Comparison of ENCODE assay signal across 1 cellular context in the genomic region with DNA sequence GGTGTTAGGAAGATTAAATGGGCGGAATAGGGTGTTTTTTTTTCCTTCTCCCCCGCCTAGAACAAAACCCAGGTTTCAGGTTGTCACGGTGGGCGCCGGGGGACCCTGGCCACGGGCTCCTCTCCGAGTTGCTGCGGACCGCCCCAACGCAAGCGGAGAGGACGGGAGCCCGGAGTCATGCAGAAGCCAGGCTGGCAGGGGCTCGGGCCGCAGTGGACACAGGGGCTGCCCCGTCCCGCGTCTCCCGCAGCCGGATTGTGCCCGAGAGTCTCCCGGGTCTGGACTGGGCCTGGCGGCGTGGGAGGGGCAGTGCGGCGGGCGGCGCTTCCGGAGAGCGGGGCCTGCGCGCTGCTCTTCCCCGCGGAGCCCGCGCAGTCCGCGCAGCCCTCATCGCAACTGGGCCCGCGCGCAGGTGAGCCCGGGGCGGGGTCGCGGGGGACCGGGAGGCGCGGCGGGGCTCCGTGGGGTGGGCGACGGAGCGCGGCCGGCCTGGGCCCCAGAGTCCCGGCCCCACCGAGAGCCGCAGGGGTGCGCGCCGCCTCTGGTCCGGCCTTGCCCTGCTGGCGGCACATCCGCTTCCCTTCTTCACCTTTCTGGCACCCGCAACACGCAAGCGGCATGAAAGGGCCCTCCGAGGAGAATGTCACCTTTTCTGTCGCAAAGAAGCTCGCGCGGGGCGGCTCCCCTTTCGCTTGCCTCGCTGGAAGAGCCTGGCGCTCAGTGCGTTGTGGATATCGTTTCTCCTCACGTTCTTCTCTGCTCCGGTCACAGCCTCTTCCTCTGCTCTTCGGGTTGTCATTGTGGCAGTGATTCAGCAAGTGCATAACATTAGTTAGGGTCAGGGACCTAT.
TF ChIP-seq lines count a peak whose summit lies in the region.

A gene with protein sequence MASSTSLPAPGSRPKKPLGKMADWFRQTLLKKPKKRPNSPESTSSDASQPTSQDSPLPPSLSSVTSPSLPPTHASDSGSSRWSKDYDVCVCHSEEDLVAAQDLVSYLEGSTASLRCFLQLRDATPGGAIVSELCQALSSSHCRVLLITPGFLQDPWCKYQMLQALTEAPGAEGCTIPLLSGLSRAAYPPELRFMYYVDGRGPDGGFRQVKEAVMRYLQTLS (plus strand): TSS at position 352 of the 850 bp plus-strand sequence. CDS start 7,802 bp downstream, outside the sequence.

TF ChIP-seq in HepG2, 621 proteins besides CTCF, POLR2A, EP300 and RAD21 (continued from another document and continues in another):
- no peak for TF ChIP-seq ZNF451 (CRISPR knock-in tag; IDR thresholded peaks at IDR 0.05)
- TF ChIP-seq ZNF101 (CRISPR knock-in tag; IDR thresholded peaks at IDR 0.05; ENCODE audit: borderline replicate concordance, low read depth), result no peak
- TF ChIP-seq CBX1 (IDR thresholded peaks at IDR 0.05; ENCODE audit: low read depth), result no peak
- TF ChIP-seq, protein P1, sequence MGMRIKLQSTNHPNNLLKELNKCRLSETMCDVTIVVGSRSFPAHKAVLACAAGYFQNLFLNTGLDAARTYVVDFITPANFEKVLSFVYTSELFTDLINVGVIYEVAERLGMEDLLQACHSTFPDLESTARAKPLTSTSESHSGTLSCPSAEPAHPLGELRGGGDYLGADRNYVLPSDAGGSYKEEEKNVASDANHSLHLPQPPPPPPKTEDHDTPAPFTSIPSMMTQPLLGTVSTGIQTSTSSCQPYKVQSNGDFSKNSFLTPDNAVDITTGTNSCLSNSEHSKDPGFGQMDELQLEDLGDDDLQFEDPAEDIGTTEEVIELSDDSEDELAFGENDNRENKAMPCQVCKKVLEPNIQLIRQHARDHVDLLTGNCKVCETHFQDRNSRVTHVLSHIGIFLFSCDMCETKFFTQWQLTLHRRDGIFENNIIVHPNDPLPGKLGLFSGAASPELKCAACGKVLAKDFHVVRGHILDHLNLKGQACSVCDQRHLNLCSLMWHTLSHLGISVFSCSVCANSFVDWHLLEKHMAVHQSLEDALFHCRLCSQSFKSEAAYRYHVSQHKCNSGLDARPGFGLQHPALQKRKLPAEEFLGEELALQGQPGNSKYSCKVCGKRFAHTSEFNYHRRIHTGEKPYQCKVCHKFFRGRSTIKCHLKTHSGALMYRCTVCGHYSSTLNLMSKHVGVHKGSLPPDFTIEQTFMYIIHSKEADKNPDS (CRISPR knock-in tag; IDR thresholded peaks at IDR 0.05), result no peak
- TF ChIP-seq ZNF562 (CRISPR knock-in tag; IDR thresholded peaks at IDR 0.05; ENCODE audit: borderline replicate concordance), result no peak
- no peak for TF ChIP-seq ZNF10 (CRISPR knock-in tag; IDR thresholded peaks at IDR 0.05; ENCODE audit: borderline replicate concordance, low read depth)
- TF ChIP-seq, protein P2, sequence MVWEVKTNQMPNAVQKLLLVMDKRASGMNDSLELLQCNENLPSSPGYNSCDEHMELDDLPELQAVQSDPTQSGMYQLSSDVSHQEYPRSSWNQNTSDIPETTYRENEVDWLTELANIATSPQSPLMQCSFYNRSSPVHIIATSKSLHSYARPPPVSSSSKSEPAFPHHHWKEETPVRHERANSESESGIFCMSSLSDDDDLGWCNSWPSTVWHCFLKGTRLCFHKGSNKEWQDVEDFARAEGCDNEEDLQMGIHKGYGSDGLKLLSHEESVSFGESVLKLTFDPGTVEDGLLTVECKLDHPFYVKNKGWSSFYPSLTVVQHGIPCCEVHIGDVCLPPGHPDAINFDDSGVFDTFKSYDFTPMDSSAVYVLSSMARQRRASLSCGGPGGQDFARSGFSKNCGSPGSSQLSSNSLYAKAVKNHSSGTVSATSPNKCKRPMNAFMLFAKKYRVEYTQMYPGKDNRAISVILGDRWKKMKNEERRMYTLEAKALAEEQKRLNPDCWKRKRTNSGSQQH (CRISPR knock-in tag; IDR thresholded peaks at IDR 0.05; ENCODE audit: low read depth), result 0 out of 2 replicates have a peak, but pooled peaks have one; percentile 27
- no peak for TF ChIP-seq MAFG (CRISPR knock-in tag; IDR thresholded peaks at IDR 0.05)
- no peak for TF ChIP-seq ZNF205 (CRISPR knock-in tag; IDR thresholded peaks at IDR 0.05)
- no peak for TF ChIP-seq ZNF781 (CRISPR knock-in tag; IDR thresholded peaks at IDR 0.05; ENCODE audit: borderline replicate concordance, not compliant biosample characterization)
- TF ChIP-seq THAP11 (CRISPR knock-in tag; IDR thresholded peaks at IDR 0.05), result peak; percentile 17
- TF ChIP-seq TCF7 (IDR thresholded peaks at IDR 0.05; ENCODE audit: low read depth), result no peak
- no peak for TF ChIP-seq ZNF569 (CRISPR knock-in tag; IDR thresholded peaks at IDR 0.05; ENCODE audit: borderline replicate concordance)
- TF ChIP-seq, protein P3, sequence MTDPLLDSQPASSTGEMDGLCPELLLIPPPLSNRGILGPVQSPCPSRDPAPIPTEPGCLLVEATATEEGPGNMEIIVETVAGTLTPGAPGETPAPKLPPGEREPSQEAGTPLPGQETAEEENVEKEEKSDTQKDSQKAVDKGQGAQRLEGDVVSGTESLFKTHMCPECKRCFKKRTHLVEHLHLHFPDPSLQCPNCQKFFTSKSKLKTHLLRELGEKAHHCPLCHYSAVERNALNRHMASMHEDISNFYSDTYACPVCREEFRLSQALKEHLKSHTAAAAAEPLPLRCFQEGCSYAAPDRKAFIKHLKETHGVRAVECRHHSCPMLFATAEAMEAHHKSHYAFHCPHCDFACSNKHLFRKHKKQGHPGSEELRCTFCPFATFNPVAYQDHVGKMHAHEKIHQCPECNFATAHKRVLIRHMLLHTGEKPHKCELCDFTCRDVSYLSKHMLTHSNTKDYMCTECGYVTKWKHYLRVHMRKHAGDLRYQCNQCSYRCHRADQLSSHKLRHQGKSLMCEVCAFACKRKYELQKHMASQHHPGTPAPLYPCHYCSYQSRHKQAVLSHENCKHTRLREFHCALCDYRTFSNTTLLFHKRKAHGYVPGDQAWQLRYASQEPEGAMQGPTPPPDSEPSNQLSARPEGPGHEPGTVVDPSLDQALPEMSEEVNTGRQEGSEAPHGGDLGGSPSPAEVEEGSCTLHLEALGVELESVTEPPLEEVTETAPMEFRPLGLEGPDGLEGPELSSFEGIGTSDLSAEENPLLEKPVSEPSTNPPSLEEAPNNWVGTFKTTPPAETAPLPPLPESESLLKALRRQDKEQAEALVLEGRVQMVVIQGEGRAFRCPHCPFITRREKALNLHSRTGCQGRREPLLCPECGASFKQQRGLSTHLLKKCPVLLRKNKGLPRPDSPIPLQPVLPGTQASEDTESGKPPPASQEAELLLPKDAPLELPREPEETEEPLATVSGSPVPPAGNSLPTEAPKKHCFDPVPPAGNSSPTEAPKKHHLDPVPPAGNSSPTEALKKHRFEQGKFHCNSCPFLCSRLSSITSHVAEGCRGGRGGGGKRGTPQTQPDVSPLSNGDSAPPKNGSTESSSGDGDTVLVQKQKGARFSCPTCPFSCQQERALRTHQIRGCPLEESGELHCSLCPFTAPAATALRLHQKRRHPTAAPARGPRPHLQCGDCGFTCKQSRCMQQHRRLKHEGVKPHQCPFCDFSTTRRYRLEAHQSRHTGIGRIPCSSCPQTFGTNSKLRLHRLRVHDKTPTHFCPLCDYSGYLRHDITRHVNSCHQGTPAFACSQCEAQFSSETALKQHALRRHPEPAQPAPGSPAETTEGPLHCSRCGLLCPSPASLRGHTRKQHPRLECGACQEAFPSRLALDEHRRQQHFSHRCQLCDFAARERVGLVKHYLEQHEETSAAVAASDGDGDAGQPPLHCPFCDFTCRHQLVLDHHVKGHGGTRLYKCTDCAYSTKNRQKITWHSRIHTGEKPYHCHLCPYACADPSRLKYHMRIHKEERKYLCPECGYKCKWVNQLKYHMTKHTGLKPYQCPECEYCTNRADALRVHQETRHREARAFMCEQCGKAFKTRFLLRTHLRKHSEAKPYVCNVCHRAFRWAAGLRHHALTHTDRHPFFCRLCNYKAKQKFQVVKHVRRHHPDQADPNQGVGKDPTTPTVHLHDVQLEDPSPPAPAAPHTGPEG (CRISPR knock-in tag; IDR thresholded peaks at IDR 0.05), result peak; percentile 86; the same call in 1 of the 2 replicates
- no peak for TF ChIP-seq AHR (CRISPR knock-in tag; IDR thresholded peaks at IDR 0.05)
- TF ChIP-seq, protein P4, sequence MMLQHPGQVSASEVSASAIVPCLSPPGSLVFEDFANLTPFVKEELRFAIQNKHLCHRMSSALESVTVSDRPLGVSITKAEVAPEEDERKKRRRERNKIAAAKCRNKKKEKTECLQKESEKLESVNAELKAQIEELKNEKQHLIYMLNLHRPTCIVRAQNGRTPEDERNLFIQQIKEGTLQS (CRISPR knock-in tag; IDR thresholded peaks at IDR 0.05), result no peak
- peak; percentile 38 for TF ChIP-seq TOPORS (CRISPR knock-in tag; IDR thresholded peaks at IDR 0.05)
- peak; percentile 88 for TF ChIP-seq GABPB1 (CRISPR knock-in tag; IDR thresholded peaks at IDR 0.05)
- no peak for TF ChIP-seq SMAD3 (CRISPR knock-in tag; IDR thresholded peaks at IDR 0.05)
- TF ChIP-seq HNF4G (IDR thresholded peaks at IDR 0.05; ENCODE audit: borderline replicate concordance, low read depth, low read length), result no peak
- no peak for TF ChIP-seq HNF4G (CRISPR knock-in tag; IDR thresholded peaks at IDR 0.05; ENCODE audit: borderline replicate concordance, low read depth)
- TF ChIP-seq SOX6 (IDR thresholded peaks at IDR 0.05), result no peak
- no peak for TF ChIP-seq SOX6 (CRISPR knock-in tag; IDR thresholded peaks at IDR 0.05)
- TF ChIP-seq, protein P5, sequence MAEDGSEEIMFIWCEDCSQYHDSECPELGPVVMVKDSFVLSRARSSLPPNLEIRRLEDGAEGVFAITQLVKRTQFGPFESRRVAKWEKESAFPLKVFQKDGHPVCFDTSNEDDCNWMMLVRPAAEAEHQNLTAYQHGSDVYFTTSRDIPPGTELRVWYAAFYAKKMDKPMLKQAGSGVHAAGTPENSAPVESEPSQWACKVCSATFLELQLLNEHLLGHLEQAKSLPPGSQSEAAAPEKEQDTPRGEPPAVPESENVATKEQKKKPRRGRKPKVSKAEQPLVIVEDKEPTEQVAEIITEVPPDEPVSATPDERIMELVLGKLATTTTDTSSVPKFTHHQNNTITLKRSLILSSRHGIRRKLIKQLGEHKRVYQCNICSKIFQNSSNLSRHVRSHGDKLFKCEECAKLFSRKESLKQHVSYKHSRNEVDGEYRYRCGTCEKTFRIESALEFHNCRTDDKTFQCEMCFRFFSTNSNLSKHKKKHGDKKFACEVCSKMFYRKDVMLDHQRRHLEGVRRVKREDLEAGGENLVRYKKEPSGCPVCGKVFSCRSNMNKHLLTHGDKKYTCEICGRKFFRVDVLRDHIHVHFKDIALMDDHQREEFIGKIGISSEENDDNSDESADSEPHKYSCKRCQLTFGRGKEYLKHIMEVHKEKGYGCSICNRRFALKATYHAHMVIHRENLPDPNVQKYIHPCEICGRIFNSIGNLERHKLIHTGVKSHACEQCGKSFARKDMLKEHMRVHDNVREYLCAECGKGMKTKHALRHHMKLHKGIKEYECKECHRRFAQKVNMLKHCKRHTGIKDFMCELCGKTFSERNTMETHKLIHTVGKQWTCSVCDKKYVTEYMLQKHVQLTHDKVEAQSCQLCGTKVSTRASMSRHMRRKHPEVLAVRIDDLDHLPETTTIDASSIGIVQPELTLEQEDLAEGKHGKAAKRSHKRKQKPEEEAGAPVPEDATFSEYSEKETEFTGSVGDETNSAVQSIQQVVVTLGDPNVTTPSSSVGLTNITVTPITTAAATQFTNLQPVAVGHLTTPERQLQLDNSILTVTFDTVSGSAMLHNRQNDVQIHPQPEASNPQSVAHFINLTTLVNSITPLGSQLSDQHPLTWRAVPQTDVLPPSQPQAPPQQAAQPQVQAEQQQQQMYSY (CRISPR knock-in tag; IDR thresholded peaks at IDR 0.05), result peak; percentile 57; the same call in 1 of the 2 replicates
- TF ChIP-seq, protein P6, sequence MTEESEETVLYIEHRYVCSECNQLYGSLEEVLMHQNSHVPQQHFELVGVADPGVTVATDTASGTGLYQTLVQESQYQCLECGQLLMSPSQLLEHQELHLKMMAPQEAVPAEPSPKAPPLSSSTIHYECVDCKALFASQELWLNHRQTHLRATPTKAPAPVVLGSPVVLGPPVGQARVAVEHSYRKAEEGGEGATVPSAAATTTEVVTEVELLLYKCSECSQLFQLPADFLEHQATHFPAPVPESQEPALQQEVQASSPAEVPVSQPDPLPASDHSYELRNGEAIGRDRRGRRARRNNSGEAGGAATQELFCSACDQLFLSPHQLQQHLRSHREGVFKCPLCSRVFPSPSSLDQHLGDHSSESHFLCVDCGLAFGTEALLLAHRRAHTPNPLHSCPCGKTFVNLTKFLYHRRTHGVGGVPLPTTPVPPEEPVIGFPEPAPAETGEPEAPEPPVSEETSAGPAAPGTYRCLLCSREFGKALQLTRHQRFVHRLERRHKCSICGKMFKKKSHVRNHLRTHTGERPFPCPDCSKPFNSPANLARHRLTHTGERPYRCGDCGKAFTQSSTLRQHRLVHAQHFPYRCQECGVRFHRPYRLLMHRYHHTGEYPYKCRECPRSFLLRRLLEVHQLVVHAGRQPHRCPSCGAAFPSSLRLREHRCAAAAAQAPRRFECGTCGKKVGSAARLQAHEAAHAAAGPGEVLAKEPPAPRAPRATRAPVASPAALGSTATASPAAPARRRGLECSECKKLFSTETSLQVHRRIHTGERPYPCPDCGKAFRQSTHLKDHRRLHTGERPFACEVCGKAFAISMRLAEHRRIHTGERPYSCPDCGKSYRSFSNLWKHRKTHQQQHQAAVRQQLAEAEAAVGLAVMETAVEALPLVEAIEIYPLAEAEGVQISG (CRISPR knock-in tag; IDR thresholded peaks at IDR 0.05), result peak; percentile 68
- TF ChIP-seq, protein P7, sequence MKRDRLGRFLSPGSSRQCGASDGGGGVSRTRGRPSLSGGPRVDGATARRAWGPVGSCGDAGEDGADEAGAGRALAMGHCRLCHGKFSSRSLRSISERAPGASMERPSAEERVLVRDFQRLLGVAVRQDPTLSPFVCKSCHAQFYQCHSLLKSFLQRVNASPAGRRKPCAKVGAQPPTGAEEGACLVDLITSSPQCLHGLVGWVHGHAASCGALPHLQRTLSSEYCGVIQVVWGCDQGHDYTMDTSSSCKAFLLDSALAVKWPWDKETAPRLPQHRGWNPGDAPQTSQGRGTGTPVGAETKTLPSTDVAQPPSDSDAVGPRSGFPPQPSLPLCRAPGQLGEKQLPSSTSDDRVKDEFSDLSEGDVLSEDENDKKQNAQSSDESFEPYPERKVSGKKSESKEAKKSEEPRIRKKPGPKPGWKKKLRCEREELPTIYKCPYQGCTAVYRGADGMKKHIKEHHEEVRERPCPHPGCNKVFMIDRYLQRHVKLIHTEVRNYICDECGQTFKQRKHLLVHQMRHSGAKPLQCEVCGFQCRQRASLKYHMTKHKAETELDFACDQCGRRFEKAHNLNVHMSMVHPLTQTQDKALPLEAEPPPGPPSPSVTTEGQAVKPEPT (CRISPR knock-in tag; IDR thresholded peaks at IDR 0.05; ENCODE audit: low read depth), result 0 out of 2 replicates have a peak, but pooled peaks have one; percentile 21
- TF ChIP-seq, protein P8, sequence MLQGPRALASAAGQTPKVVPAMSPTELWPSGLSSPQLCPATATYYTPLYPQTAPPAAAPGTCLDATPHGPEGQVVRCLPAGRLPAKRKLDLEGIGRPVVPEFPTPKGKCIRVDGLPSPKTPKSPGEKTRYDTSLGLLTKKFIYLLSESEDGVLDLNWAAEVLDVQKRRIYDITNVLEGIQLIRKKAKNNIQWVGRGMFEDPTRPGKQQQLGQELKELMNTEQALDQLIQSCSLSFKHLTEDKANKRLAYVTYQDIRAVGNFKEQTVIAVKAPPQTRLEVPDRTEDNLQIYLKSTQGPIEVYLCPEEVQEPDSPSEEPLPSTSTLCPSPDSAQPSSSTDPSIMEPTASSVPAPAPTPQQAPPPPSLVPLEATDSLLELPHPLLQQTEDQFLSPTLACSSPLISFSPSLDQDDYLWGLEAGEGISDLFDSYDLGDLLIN (CRISPR knock-in tag; IDR thresholded peaks at IDR 0.05; ENCODE audit: borderline replicate concordance), result no peak
- no peak for TF ChIP-seq ZSCAN29 (CRISPR knock-in tag; conservative IDR thresholded peaks at IDR 0.05)
- TF ChIP-seq SNAPC2 (CRISPR knock-in tag; IDR thresholded peaks at IDR 0.05), result no peak
- TF ChIP-seq YEATS2 (CRISPR knock-in tag; IDR thresholded peaks at IDR 0.05; ENCODE audit: borderline replicate concordance), result no peak
- TF ChIP-seq EHMT2 (IDR thresholded peaks at IDR 0.05; ENCODE audit: borderline replicate concordance, low read depth, low read length), result no peak
